In genomic region chr7:120302190-120302589, GRCh38 we compare ENCODE assay signal across 10 cellular contexts. TPM values are rescaled to one million over a fixed set of nuclear protein-coding genes. Genes with fewer than 3 reads are reported as not detected.
"Had no signal": no experiment of that assay in that cellular context is flagged by ENCODE, and none has a peak within 500 bp of the region (broad histone marks: within the 10 kb centered on the region; RNA-seq: fewer than 3 reads in every experiment).

No MANE protein-coding gene starts in this region.

- H3K9ac ChIP-seq: KMS-11 had no signal

- DNase-seq: H7, HFFc6, KBM-7 had no signal

- H3K4me3 ChIP-seq: GM23338, HAP-1 had no signal

- FAIRE-seq: HepG2 had no signal

- H2AFZ ChIP-seq: GM23338 had no signal

- H3K27ac ChIP-seq: KMS-11 had no signal

- H3K4me2 ChIP-seq: GM23338, KMS-11 had no signal

- ATAC-seq: GM23338, HCT116, HepG2 had no signal

- H3K9me3 ChIP-seq: HAP-1 had no signal

- H3K36me3 ChIP-seq: HAP-1 had no signal

RNA-seq across cellular contexts. Expression of gene KCND2, which starts 29.2 kb away (rescaled TPM):
- total RNA-seq: HepG2, HFFc6, HT-29 had no signal
- polyA plus RNA-seq: HepG2, IgD-negative memory B cell had no signal
